24 cellular contexts compared by ENCODE assay signal in genomic region chr10:10479465-10479864, GRCh38.
DNase-seq lines count a peak whose midpoint lies in the region; ATAC-seq, FAIRE-seq and TF ChIP-seq lines count a peak whose summit lies in the region.
"Had no signal": no experiment of that assay in that cellular context is flagged by ENCODE, and none has a peak within 500 bp of the region (broad histone marks: within the 10 kb centered on the region; RNA-seq: fewer than 3 reads in every experiment).

No MANE protein-coding gene starts in this region.

- H2AFZ ChIP-seq in PC-9 (peak overlapping the region; percentile 16; the same call in 1 of the 2 replicates), GM12878 (ENCODE audit: control insufficient read depth, low read depth, low read length) (no peak overlapping the region)

- H3K4me1 Mint-ChIP-seq in endodermal cell, result peaks cover 28% of the 10 kb centered on the region
- H3K4me1 Mint-ChIP-seq: B cell had no signal

- no peaks in the 10 kb centered on the region for H3F3A ChIP-seq in PC-9 (ENCODE audit: insufficient read depth, low read depth)

- POLR2A ChIA-PET in PC-9 (lab: Charles Lee; ENCODE audit: unreplicated experiment) (no interaction called here), GM12878 (lab: Charles Lee) (no interaction called here)

- no peaks in the 10 kb centered on the region for H3K27me3 Mint-ChIP-seq in endodermal cell (ENCODE audit: insufficient read depth)

- H3K36me3 Mint-ChIP-seq in endodermal cell (ENCODE audit: low read depth), result no peaks in the 10 kb centered on the region
- H3K36me3 Mint-ChIP-seq: CD8-positive, alpha-beta T cell had no signal

- FAIRE-seq in GM12878 (lab: Jason Lieb, UNC), result no peak
- FAIRE-seq: A549, GM12892, GM18507, GM19239 had no signal

- CTCF ChIA-PET in PC-9 (lab: Charles Lee), result no interaction called here
- CTCF ChIA-PET in GM12878 (lab: Yijun Ruan, JAX), result no interaction called here

- H3K27ac ChIP-seq in PC-9 (no peak overlapping the region), GM12878 (ENCODE audit: control insufficient read depth, insufficient read depth) (no peak overlapping the region), endodermal cell (ENCODE audit: low read depth, low read length) (no peak overlapping the region)
- H3K27ac ChIP-seq: 22Rv1; A549; BLaER1 treated with 17β-estradiol and CSF1 and Interleukin-3, amounts not matched to agents 10 nM and 100 nM; C4-2B had no signal

- no peak for TF ChIP-seq CTCF in GM06990 (IDR thresholded peaks at IDR 0.05; ENCODE audit: insufficient read depth, low read length, poor library complexity, severe bottlenecking)
- no peak for TF ChIP-seq CTCF in PC-9 (conservative IDR thresholded peaks at IDR 0.05)
- no peak for TF ChIP-seq CTCF in GM12878 (IDR thresholded peaks at IDR 0.05 in 2 of 3, conservative IDR thresholded peaks at IDR 0.05 in 1 of 3; ENCODE audit: control insufficient read depth in 2 of 3, extremely low read depth in 1 of 3, insufficient read depth in 1 of 3, low read depth in 3 of 3, low read length in 3 of 3)
- TF ChIP-seq CTCF in endodermal cell (conservative IDR thresholded peaks at IDR 0.05), result no peak

- H3K9ac ChIP-seq in GM12878 (ENCODE audit: control insufficient read depth, insufficient read depth, low read length) (no peak overlapping the region), endodermal cell (ENCODE audit: extremely low read depth, low read length, poor library complexity, severe bottlenecking) (no peak overlapping the region)
- H3K9ac ChIP-seq: BLaER1 treated with 17β-estradiol and CSF1 and Interleukin-3, amounts not matched to agents 10 nM and 100 nM had no signal

- RAD21 ChIA-PET in GM12878 (lab: Charles Lee; ENCODE audit: unreplicated experiment), result no interaction called here

- H3K4me1 ChIP-seq in PC-9 (replicated peaks; ENCODE audit: insufficient read depth) (no peaks in the 10 kb centered on the region), GM12878 (ENCODE audit: control insufficient read depth, insufficient read depth, low read length) (no peaks in the 10 kb centered on the region), endodermal cell (ENCODE audit: control insufficient read depth, insufficient read depth, low read length) (no peaks in the 10 kb centered on the region)
- H3K4me1 ChIP-seq: A549; BLaER1 treated with 17β-estradiol and CSF1 and Interleukin-3, amounts not matched to agents 10 nM and 100 nM had no signal

- BruUV-seq in PC-9 (replicated peaks; lab: Mats Ljungman, UMichigan) (no TSS peak), GM12878 (replicated peaks; lab: Mats Ljungman, UMichigan) (no TSS peak)

- DNase-seq in GM06990 (ENCODE audit: extremely low read depth, insufficient read length), result peak; percentile 5
- no peak for DNase-seq in PC-9
- no peak for DNase-seq in GM12878 (ENCODE audit: low read depth, low spot score)
- DNase-seq in endodermal cell, result no peak
- DNase-seq in NOMO-1 (lab: John Stamatoyannopoulos, UW; ENCODE audit: unreplicated experiment in 2 of 2), result no peak
- DNase-seq: AML-193; CD4-positive, alpha-beta T cell; CD8-positive, alpha-beta T cell; COR-L47; DMS 273 treated with DMSO at 0.1 percent for 48 hours; DMS153; DMS53; DMS79; DND-41; EL; GDM1 had no signal

- TF ChIP-seq EP300 in GM12878 (IDR thresholded peaks at IDR 0.05; ENCODE audit: borderline replicate concordance in 1 of 2, control insufficient read depth in 1 of 2, low read depth in 2 of 2, low read length in 2 of 2), result no peak

- H3K4me3 Mint-ChIP-seq in endodermal cell, result no peak overlapping the region
- H3K4me3 Mint-ChIP-seq: B cell; CD4-positive, alpha-beta T cell; CD8-positive, alpha-beta T cell had no signal

- H3K9me3 Mint-ChIP-seq in endodermal cell, result no peaks in the 10 kb centered on the region
- H3K9me3 Mint-ChIP-seq: CD4-positive, alpha-beta T cell; CD8-positive, alpha-beta T cell had no signal

- in situ Hi-C loops in GM12878 (cut with MboI), result no loop called here

- H3K79me2 ChIP-seq in PC-9 (ENCODE audit: low read depth), result no peaks in the 10 kb centered on the region
- H3K79me2 ChIP-seq in GM12878 (ENCODE audit: control insufficient read depth, insufficient read depth, low read length), result no peaks in the 10 kb centered on the region

- no peak for ATAC-seq in GM12878
- ATAC-seq: A549; CD8-positive, alpha-beta T cell had no signal

- no peak overlapping the region for H3K27ac Mint-ChIP-seq in endodermal cell
- H3K27ac Mint-ChIP-seq: B cell; CD4-positive, alpha-beta T cell; CD8-positive, alpha-beta T cell had no signal

- no peak overlapping the region for H3K4me3 ChIP-seq in GM06990 (replicated peaks; ENCODE audit: low read depth, low read length)
- H3K4me3 ChIP-seq in PC-9, result no peak overlapping the region
- no peak overlapping the region for H3K4me3 ChIP-seq in GM12878
- H3K4me3 ChIP-seq in endodermal cell (ENCODE audit: low read length), result no peak overlapping the region
- H3K4me3 ChIP-seq: A549; BLaER1 treated with 17β-estradiol and CSF1 and Interleukin-3, amounts not matched to agents 10 nM and 100 nM had no signal

- SMC1A ChIA-PET in GM12878 (lab: Charles Lee; ENCODE audit: uncharacterized antibody, unreplicated experiment), result no interaction called here

- H3K4me2 ChIP-seq in PC-9, result no peak overlapping the region
- H3K4me2 ChIP-seq in GM12878 (ENCODE audit: control insufficient read depth, insufficient read depth), result no peak overlapping the region
- H3K4me2 ChIP-seq: A549; BLaER1 treated with 17β-estradiol and CSF1 and Interleukin-3, amounts not matched to agents 10 nM and 100 nM had no signal

- no peaks in the 10 kb centered on the region for H4K20me1 ChIP-seq in PC-9 (ENCODE audit: insufficient read depth)
- no peaks in the 10 kb centered on the region for H4K20me1 ChIP-seq in GM12878 (ENCODE audit: control insufficient read depth, insufficient read depth)
- H4K20me1 ChIP-seq: BLaER1 treated with 17β-estradiol and CSF1 and Interleukin-3, amounts not matched to agents 10 nM and 100 nM had no signal

- no peak for TF ChIP-seq POLR2A in GM12878 (IDR thresholded peaks at IDR 0.05; ENCODE audit: low read depth, low read length)

- no peak for TF ChIP-seq RAD21 in GM12878 (IDR thresholded peaks at IDR 0.05; ENCODE audit: insufficient read depth, low read depth, low read length)

- 8% methylated on average over 9 of the region's 9 CpGs for WGBS in GM12878 (ENCODE audit: insufficient coverage, insufficient replicate concordance, low lambda C conversion rate, missing lambda C conversion rate)
- WGBS in endodermal cell (ENCODE audit: insufficient coverage in 1 of 2, insufficient read length in 1 of 2), 2 experiments, result 94 to 100% methylated on average over 2 to 8 of the region's 9 CpGs

- intact Hi-C loops in PC-9 (cut with micrococcal nuclease; ENCODE audit: unreplicated experiment), result no loop called here
- intact Hi-C loops in GM12878 (cut with micrococcal nuclease; ENCODE audit: unreplicated experiment), result no loop called here

- H3K9me3 ChIP-seq in PC-9 (ENCODE audit: insufficient read depth, low read depth) (no peaks in the 10 kb centered on the region), GM12878 (replicated peaks; ENCODE audit: control insufficient read depth, insufficient read depth, low read length) (no peaks in the 10 kb centered on the region), endodermal cell (ENCODE audit: control insufficient read depth, low read length) (no peaks in the 10 kb centered on the region)
- H3K9me3 ChIP-seq: A549; BLaER1 treated with 17β-estradiol and CSF1 and Interleukin-3, amounts not matched to agents 10 nM and 100 nM had no signal

- H3K27me3 ChIP-seq in GM06990 (replicated peaks; ENCODE audit: control insufficient read depth, insufficient read depth, low read length) (no peaks in the 10 kb centered on the region; the same call in 1 of the 2 replicates), PC-9 (ENCODE audit: insufficient read depth, low read depth) (peaks cover 6% of the 10 kb centered on the region; the same call in 1 of the 2 replicates), GM12878 (replicated peaks in 1 of 2; ENCODE audit: control insufficient read depth in 2 of 2, insufficient read depth in 2 of 2, low read length in 1 of 2) (no peaks in the 10 kb centered on the region), endodermal cell (ENCODE audit: control insufficient read depth, insufficient read depth, low read length, poor library complexity, severe bottlenecking) (no peaks in the 10 kb centered on the region)
- H3K27me3 ChIP-seq: BLaER1 treated with 17β-estradiol and CSF1 and Interleukin-3, amounts not matched to agents 10 nM and 100 nM had no signal

- H3K36me3 ChIP-seq in GM06990 (ENCODE audit: control insufficient read depth, insufficient read depth, low read length) (no peaks in the 10 kb centered on the region), PC-9 (ENCODE audit: low read depth) (no peaks in the 10 kb centered on the region), GM12878 (ENCODE audit: control insufficient read depth in 2 of 2, insufficient read depth in 2 of 2, low read length in 1 of 2) (no peaks in the 10 kb centered on the region), endodermal cell (ENCODE audit: control insufficient read depth, insufficient read depth, low read length) (no peaks in the 10 kb centered on the region)
- H3K36me3 ChIP-seq: BLaER1 treated with 17β-estradiol and CSF1 and Interleukin-3, amounts not matched to agents 10 nM and 100 nM had no signal

- no peaks in the 10 kb centered on the region for H3K9me2 ChIP-seq in PC-9 (ENCODE audit: insufficient read depth)

TF ChIP-seq in GM12878, 131 proteins besides CTCF, POLR2A, EP300 and RAD21:
- TF ChIP-seq JUND (IDR thresholded peaks at IDR 0.05; ENCODE audit: low read depth, low read length), result no peak
- no peak for TF ChIP-seq CHD4 (IDR thresholded peaks at IDR 0.05)
- TF ChIP-seq HCFC1 (IDR thresholded peaks at IDR 0.05; ENCODE audit: low read length), result no peak
- no peak for TF ChIP-seq NRF1 (conservative IDR thresholded peaks at IDR 0.05; ENCODE audit: low read depth, low read length)
- TF ChIP-seq ETV6 (conservative IDR thresholded peaks at IDR 0.05 in 1 of 2, IDR thresholded peaks at IDR 0.05 in 1 of 2; ENCODE audit: borderline replicate concordance in 1 of 2, low read depth in 1 of 2), result no peak
- peak; percentile 49; the same call in 1 of the 2 replicates for TF ChIP-seq JUNB (IDR thresholded peaks at IDR 0.05)
- TF ChIP-seq FOS (IDR thresholded peaks at IDR 0.05; ENCODE audit: borderline replicate concordance, extremely low read depth, insufficient read length), result no peak
- peak; percentile 61; the same call in 1 of the 2 replicates for TF ChIP-seq RUNX3 (IDR thresholded peaks at IDR 0.05; ENCODE audit: low read length)
- peak; percentile 41; the same call in 1 of the 2 replicates for TF ChIP-seq BCL11A (IDR thresholded peaks at IDR 0.05; ENCODE audit: low read depth, low read length)
